In genomic region chr5:173298213-173298933, GRCh38 we compare ENCODE assay signal across 27 cellular contexts. TPM values are rescaled to one million over a fixed set of nuclear protein-coding genes. Genes with fewer than 3 reads are reported as not detected.
"Had no signal": no experiment of that assay in that cellular context is flagged by ENCODE, and none has a peak within 500 bp of the region (broad histone marks: within the 10 kb centered on the region; RNA-seq: fewer than 3 reads in every experiment).

No MANE protein-coding gene starts in this region.

- H3K36me3 Mint-ChIP-seq: activated CD4-positive, alpha-beta memory T cell treated with anti-CD3 and anti-CD28 coated beads for 36 hours; activated naive CD4-positive, alpha-beta T cell treated with anti-CD3 and anti-CD28 coated beads, Interleukin-2, amount 10 ng/mL, durations not matched to agents 7 days and 5 days; activated naive CD8-positive, alpha-beta T cell treated with anti-CD3 and anti-CD28 coated beads for 36 hours; T-cell had no signal

- DNase-seq: activated B cell treated with CpG ODN at 0.5 μM for 24 hours; activated CD4-positive, alpha-beta memory T cell treated with anti-CD3 and anti-CD28 coated beads for 36 hours; activated CD4-positive, alpha-beta T cell treated with anti-CD3 and anti-CD28 coated beads for 1 hour; activated CD4-positive, alpha-beta T cell treated with anti-CD3 and anti-CD28 coated beads, Interleukin-2, amount 10 ng/mL, durations not matched to agents 24 days and 14 days; activated CD8-positive, alpha-beta memory T cell treated with anti-CD3 and anti-CD28 coated beads for 24 hours; activated gamma-delta T cell; activated naive CD4-positive, alpha-beta T cell treated with anti-CD3 and anti-CD28 coated beads, Interleukin-2, amount 10 ng/mL, durations not matched to agents 7 days and 5 days; activated naive CD8-positive, alpha-beta T cell treated with anti-CD3 and anti-CD28 coated beads for 36 hours; activated T-cell treated with anti-CD3 and anti-CD28 coated beads, Interleukin-2, amount 50 U/mL, for 48 hours; brain microvascular endothelial cell; NCI-H1048; NCI-H1417 treated with DMSO at 0.1 percent for 48 hours; NCI-H1694; NCI-H2029; NCI-H2107; NCI-H2171 treated with DMSO at 0.1 percent for 48 hours; NCI-H226; NCI-H526; NCI-H774; SIG-M5; T-cell; T-helper 2 cell; T1000 had no signal

- H3K9me3 Mint-ChIP-seq: activated B cell treated with CpG ODN at 0.5 μM for 24 hours; activated CD4-positive, alpha-beta memory T cell treated with anti-CD3 and anti-CD28 coated beads for 36 hours; activated CD4-positive, alpha-beta T cell treated with anti-CD3 and anti-CD28 coated beads, Interleukin-2, amount 10 ng/mL, durations not matched to agents 24 days and 14 days; activated naive CD4-positive, alpha-beta T cell treated with anti-CD3 and anti-CD28 coated beads, Interleukin-2, amount 10 ng/mL, durations not matched to agents 7 days and 5 days; activated naive CD8-positive, alpha-beta T cell treated with anti-CD3 and anti-CD28 coated beads for 36 hours; activated T-helper 17 cell treated with anti-CD3 and anti-CD28 coated beads, Interleukin-2, amount 50 U/mL, for 72 hours; T-cell had no signal

- H3K4me3 ChIP-seq: cardiac muscle cell had no signal

- H3K4me3 Mint-ChIP-seq: activated B cell treated with CpG ODN at 0.5 μM for 24 hours; activated CD4-positive, alpha-beta memory T cell treated with anti-CD3 and anti-CD28 coated beads for 36 hours; activated CD4-positive, alpha-beta T cell treated with anti-CD3 and anti-CD28 coated beads, Interleukin-2, amount 10 ng/mL, durations not matched to agents 24 days and 14 days; activated naive CD4-positive, alpha-beta T cell treated with anti-CD3 and anti-CD28 coated beads, Interleukin-2, amount 10 ng/mL, durations not matched to agents 7 days and 5 days; activated naive CD8-positive, alpha-beta T cell treated with anti-CD3 and anti-CD28 coated beads for 36 hours; activated T-helper 17 cell treated with anti-CD3 and anti-CD28 coated beads, Interleukin-2, amount 50 U/mL, for 72 hours; T-cell had no signal

- H3K27ac ChIP-seq: brain microvascular endothelial cell, cardiac muscle cell had no signal

- H3K36me3 ChIP-seq: brain microvascular endothelial cell, cardiac muscle cell had no signal

- H3K27ac Mint-ChIP-seq: activated B cell treated with CpG ODN at 0.5 μM for 24 hours; activated CD4-positive, alpha-beta memory T cell treated with anti-CD3 and anti-CD28 coated beads for 36 hours; activated CD4-positive, alpha-beta T cell treated with anti-CD3 and anti-CD28 coated beads, Interleukin-2, amount 10 ng/mL, durations not matched to agents 24 days and 14 days; activated naive CD4-positive, alpha-beta T cell treated with anti-CD3 and anti-CD28 coated beads, Interleukin-2, amount 10 ng/mL, durations not matched to agents 7 days and 5 days; activated naive CD8-positive, alpha-beta T cell treated with anti-CD3 and anti-CD28 coated beads for 36 hours; activated T-helper 17 cell treated with anti-CD3 and anti-CD28 coated beads, Interleukin-2, amount 50 U/mL, for 72 hours had no signal

- H3K27me3 ChIP-seq: brain microvascular endothelial cell, cardiac muscle cell had no signal

- FAIRE-seq: TTC549 had no signal

- ATAC-seq: activated T-helper 17 cell treated with anti-CD3 and anti-CD28 coated beads, Interleukin-2, amount 50 U/mL, for 72 hours; T-cell had no signal

RNA-seq across cellular contexts. Expression of gene STC2, which starts 29.8 kb away (rescaled TPM):
- total RNA-seq: OCI-LY7 had no signal
